ENCODE assay signal across 8 cellular contexts in genomic region chr2:47402555-47402804, GRCh38. TPM values are rescaled to one million over a fixed set of nuclear protein-coding genes. Genes with fewer than 3 reads are reported as not detected.
DNase-seq lines count a peak whose midpoint lies in the region; ATAC-seq, FAIRE-seq and TF ChIP-seq lines count a peak whose summit lies in the region.

No MANE protein-coding gene starts in this region.

- ATAC-seq in GM21528 (IDR thresholded peaks at IDR 0.05; ENCODE audit: low FRiP score, unreplicated experiment) = no peak

- H3K4me1 ChIP-seq in left ventricle myocardium inferior = peaks cover 23% of the 10 kb centered on the region
- peaks cover 0 to 7% of the 10 kb centered on the region in 2 donors for H3K4me1 ChIP-seq in small intestine (ENCODE audit: control insufficient read depth in 2 of 2, insufficient read depth in 1 of 2, low read depth in 1 of 2, low read length in 1 of 2)

- FAIRE-seq in small intestine (lab: Jason Lieb, UNC) = no peak

- 2 to 4% (median 2%) methylated on average over 8 of the region's 8 CpGs for WGBS in small intestine, 3 donors

- intact Hi-C loops in left ventricle myocardium inferior (cut with micrococcal nuclease) = no loop called here

- peak; percentile 6 for DNase-seq in HCEC 1CT
- DNase-seq in WERI-Rb-1 = no peak
- no peak for DNase-seq in left ventricle myocardium inferior
- peak; percentile 25 for DNase-seq in small intestine
- no peak for DNase-seq in NCI-H2029 (lab: John Stamatoyannopoulos, UW)
- DNase-seq in NCI-H128 (lab: John Stamatoyannopoulos, UW; ENCODE audit: unreplicated experiment) = no peak
- no peak for DNase-seq in globus pallidus (ENCODE audit: low spot score)

- H3K4me3 ChIP-seq in WERI-Rb-1 (ENCODE audit: low read depth, low read length) = peak overlapping the region; percentile 78
- peak overlapping the region; percentile 96 for H3K4me3 ChIP-seq in left ventricle myocardium inferior
- peak overlapping the region; percentile 44 to 88 for H3K4me3 ChIP-seq in small intestine (ENCODE audit: low read depth in 1 of 2, low read length in 2 of 2)

- H3K9me3 ChIP-seq in WERI-Rb-1 (ENCODE audit: severe bottlenecking) (no peaks in the 10 kb centered on the region), left ventricle myocardium inferior (replicated peaks) (no peaks in the 10 kb centered on the region), small intestine (ENCODE audit: control insufficient read depth, low read depth) (no peaks in the 10 kb centered on the region)

- no peaks in the 10 kb centered on the region for H3K27me3 ChIP-seq in WERI-Rb-1 (ENCODE audit: insufficient read depth, low read depth, severe bottlenecking)
- no peaks in the 10 kb centered on the region for H3K27me3 ChIP-seq in left ventricle myocardium inferior (ENCODE audit: low read depth)
- H3K27me3 ChIP-seq in small intestine (ENCODE audit: control insufficient read depth in 2 of 2, insufficient read depth in 2 of 2, low read length in 2 of 2) = no peaks in the 10 kb centered on the region

- H3K27ac ChIP-seq in WERI-Rb-1 (peak overlapping the region; percentile 96), left ventricle myocardium inferior (replicated peaks) (peak overlapping the region; percentile 75), small intestine (ENCODE audit: low read depth in 1 of 2, low read length in 1 of 2) (peak overlapping the region in 1 of 2 donors; percentile 48)

- H3K36me3 ChIP-seq in WERI-Rb-1 = peaks cover 34% of the 10 kb centered on the region
- H3K36me3 ChIP-seq in left ventricle myocardium inferior = no peaks in the 10 kb centered on the region
- H3K36me3 ChIP-seq in small intestine (ENCODE audit: control insufficient read depth in 2 of 2, insufficient read depth in 2 of 2, low read length in 2 of 2) = no peaks in the 10 kb centered on the region

- TF ChIP-seq CTCF in WERI-Rb-1 (IDR thresholded peaks at IDR 0.05; ENCODE audit: low read depth, low read length) (no peak), left ventricle myocardium inferior (IDR thresholded peaks at IDR 0.05; ENCODE audit: borderline replicate concordance) (no peak)

RNA-seq across cellular contexts. Expression of gene MSH2, which starts 0.5 kb away (rescaled TPM):
- 14.8 TPM for total RNA-seq in left ventricle myocardium inferior
- 10 to 100 TPM in 1 of 3 donors, 1 to 10 TPM in 2; 4.0 to 15.7 (median 4.9) TPM for polyA plus RNA-seq in small intestine

RNA-seq across cellular contexts. Expression of gene EPCAM, which starts 33.4 kb away (rescaled TPM):
- total RNA-seq in left ventricle myocardium inferior = not detected
- 100 to 1,000 TPM; 580 to 727 (median 671) TPM for polyA plus RNA-seq in small intestine

Comparison
In these comparisons a context has a peak if more than half of its experiments do, and no peak if none do; other contexts are left out.
1. DNase-seq: peak in HCEC 1CT (single experiment) and small intestine (single experiment); none in WERI-Rb-1 (single experiment), left ventricle myocardium inferior (single experiment), NCI-H2029 (single experiment), NCI-H128 (single experiment) and globus pallidus (single experiment).
2. Peak in every context shown above with its lines, with median percentiles within 50 percentile points of each other: H3K4me3 ChIP-seq.